ENCODE assay signal across 1 cellular context in the genomic region with DNA sequence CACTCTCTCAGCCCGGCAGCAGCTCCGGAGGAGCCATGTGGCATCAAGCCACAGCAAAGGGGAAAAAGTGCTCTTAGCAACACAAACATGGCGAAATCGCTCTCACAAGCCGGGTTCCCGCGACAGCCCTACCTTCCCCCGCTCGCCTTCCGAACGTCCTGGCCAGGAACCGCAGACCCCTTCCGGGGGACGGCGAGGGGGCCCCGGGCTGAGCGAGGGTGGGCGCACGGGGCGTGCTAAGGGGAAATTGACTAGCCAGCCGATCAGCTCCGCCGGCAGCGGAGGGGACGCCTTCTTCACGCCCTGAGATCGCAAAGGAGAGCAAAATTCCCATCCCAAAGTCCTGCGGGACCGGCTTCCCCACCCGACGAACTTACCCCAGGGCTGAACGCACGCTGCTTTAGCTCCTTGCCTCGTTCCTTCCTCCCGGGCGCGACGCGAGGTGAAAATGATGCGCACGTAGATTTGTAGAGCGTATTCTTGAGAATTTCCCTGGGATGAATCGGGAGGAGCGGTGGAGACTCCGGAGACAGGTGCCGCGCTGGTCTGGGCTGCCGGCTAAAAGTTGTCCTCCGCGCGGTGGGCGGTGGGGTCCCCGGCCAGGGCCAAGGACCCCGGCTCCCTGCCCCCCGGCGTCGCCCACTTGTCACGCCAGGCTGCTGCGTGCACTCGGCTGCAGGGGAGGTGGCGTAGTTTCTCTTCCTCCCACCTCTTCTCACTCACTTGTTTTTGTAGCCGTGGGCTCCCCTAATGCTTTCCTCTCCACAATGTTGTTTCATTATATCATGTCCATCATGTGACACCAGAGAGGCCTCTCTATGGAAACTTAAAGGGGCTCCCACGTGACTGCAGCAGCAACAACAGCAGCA.
TF ChIP-seq lines count a peak whose summit lies in the region.

No MANE protein-coding gene starts in this region.

TF ChIP-seq in A549, 52 proteins besides CTCF, POLR2A, EP300 and RAD21 (continued from another document):
- TF ChIP-seq HOXB13 (CRISPR knock-in tag; IDR thresholded peaks at IDR 0.05; ENCODE audit: low read depth): no peak
- no peak for TF ChIP-seq CHD2 (IDR thresholded peaks at IDR 0.05; ENCODE audit: low read length, partially characterized antibody)
- TF ChIP-seq SMC3 (IDR thresholded peaks at IDR 0.05): no peak
- TF ChIP-seq ZSCAN20 (CRISPR knock-in tag; IDR thresholded peaks at IDR 0.05): no peak
- TF ChIP-seq CEBPB (IDR thresholded peaks at IDR 0.05): peak in 1 of 2 experiments; percentile 15; a peak in 1 of 4 replicates
- no peak for TF ChIP-seq KDM5A (IDR thresholded peaks at IDR 0.05)
- TF ChIP-seq NR3C1 (IDR thresholded peaks at IDR 0.05): no peak
- no peak for TF ChIP-seq JUNB (IDR thresholded peaks at IDR 0.05)
- 0 out of 2 replicates have a peak, but pooled peaks have one; percentile 13 for TF ChIP-seq HOXB5 (CRISPR knock-in tag; IDR thresholded peaks at IDR 0.05)
- TF ChIP-seq, protein P1, sequence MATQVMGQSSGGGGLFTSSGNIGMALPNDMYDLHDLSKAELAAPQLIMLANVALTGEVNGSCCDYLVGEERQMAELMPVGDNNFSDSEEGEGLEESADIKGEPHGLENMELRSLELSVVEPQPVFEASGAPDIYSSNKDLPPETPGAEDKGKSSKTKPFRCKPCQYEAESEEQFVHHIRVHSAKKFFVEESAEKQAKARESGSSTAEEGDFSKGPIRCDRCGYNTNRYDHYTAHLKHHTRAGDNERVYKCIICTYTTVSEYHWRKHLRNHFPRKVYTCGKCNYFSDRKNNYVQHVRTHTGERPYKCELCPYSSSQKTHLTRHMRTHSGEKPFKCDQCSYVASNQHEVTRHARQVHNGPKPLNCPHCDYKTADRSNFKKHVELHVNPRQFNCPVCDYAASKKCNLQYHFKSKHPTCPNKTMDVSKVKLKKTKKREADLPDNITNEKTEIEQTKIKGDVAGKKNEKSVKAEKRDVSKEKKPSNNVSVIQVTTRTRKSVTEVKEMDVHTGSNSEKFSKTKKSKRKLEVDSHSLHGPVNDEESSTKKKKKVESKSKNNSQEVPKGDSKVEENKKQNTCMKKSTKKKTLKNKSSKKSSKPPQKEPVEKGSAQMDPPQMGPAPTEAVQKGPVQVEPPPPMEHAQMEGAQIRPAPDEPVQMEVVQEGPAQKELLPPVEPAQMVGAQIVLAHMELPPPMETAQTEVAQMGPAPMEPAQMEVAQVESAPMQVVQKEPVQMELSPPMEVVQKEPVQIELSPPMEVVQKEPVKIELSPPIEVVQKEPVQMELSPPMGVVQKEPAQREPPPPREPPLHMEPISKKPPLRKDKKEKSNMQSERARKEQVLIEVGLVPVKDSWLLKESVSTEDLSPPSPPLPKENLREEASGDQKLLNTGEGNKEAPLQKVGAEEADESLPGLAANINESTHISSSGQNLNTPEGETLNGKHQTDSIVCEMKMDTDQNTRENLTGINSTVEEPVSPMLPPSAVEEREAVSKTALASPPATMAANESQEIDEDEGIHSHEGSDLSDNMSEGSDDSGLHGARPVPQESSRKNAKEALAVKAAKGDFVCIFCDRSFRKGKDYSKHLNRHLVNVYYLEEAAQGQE (IDR thresholded peaks at IDR 0.05): peak; percentile 67
- no peak for TF ChIP-seq RCOR1 (IDR thresholded peaks at IDR 0.05; ENCODE audit: low read depth, low read length)
- TF ChIP-seq, protein P2, sequence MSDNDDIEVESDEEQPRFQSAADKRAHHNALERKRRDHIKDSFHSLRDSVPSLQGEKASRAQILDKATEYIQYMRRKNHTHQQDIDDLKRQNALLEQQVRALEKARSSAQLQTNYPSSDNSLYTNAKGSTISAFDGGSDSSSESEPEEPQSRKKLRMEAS (IDR thresholded peaks at IDR 0.05): peak; percentile 79
- no peak for TF ChIP-seq ESRRA (IDR thresholded peaks at IDR 0.05; ENCODE audit: borderline replicate concordance, low read length)
- TF ChIP-seq NFE2L2 (conservative IDR thresholded peaks at IDR 0.05; ENCODE audit: low read length): no peak
- no peak for TF ChIP-seq NPAS2 (CRISPR knock-in tag; IDR thresholded peaks at IDR 0.05; ENCODE audit: borderline replicate concordance)
- TF ChIP-seq, protein P3, sequence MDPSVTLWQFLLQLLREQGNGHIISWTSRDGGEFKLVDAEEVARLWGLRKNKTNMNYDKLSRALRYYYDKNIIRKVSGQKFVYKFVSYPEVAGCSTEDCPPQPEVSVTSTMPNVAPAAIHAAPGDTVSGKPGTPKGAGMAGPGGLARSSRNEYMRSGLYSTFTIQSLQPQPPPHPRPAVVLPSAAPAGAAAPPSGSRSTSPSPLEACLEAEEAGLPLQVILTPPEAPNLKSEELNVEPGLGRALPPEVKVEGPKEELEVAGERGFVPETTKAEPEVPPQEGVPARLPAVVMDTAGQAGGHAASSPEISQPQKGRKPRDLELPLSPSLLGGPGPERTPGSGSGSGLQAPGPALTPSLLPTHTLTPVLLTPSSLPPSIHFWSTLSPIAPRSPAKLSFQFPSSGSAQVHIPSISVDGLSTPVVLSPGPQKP (IDR thresholded peaks at IDR 0.05; ENCODE audit: low read depth, low read length): no peak
- TF ChIP-seq JUN (IDR thresholded peaks at IDR 0.05): peak; percentile 18 to 45; a peak in 3 of 5 replicates
- TF ChIP-seq MAZ (IDR thresholded peaks at IDR 0.05; ENCODE audit: borderline replicate concordance, low read depth, low read length): no peak
- TF ChIP-seq TFCP2L1 (CRISPR knock-in tag; IDR thresholded peaks at IDR 0.05): no peak
- TF ChIP-seq, protein P4, sequence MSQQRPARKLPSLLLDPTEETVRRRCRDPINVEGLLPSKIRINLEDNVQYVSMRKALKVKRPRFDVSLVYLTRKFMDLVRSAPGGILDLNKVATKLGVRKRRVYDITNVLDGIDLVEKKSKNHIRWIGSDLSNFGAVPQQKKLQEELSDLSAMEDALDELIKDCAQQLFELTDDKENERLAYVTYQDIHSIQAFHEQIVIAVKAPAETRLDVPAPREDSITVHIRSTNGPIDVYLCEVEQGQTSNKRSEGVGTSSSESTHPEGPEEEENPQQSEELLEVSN (IDR thresholded peaks at IDR 0.05; ENCODE audit: borderline replicate concordance, low read depth): peak; percentile 22; the same call in 1 of the 2 replicates
- no peak for TF ChIP-seq CHD4 (IDR thresholded peaks at IDR 0.05; ENCODE audit: borderline replicate concordance)
- TF ChIP-seq CBX2 (IDR thresholded peaks at IDR 0.05; ENCODE audit: borderline replicate concordance, low read depth): no peak
- peak; percentile 27; the same call in 1 of the 2 replicates for TF ChIP-seq BHLHE40 (IDR thresholded peaks at IDR 0.05; ENCODE audit: low read depth, low read length)
- peak; percentile 71; the same call in 1 of the 2 replicates for TF ChIP-seq RNF2 (IDR thresholded peaks at IDR 0.05; ENCODE audit: borderline replicate concordance, low read depth)
TF ChIP-seq in A549: peak in this region for 12.
